In the genomic region with DNA sequence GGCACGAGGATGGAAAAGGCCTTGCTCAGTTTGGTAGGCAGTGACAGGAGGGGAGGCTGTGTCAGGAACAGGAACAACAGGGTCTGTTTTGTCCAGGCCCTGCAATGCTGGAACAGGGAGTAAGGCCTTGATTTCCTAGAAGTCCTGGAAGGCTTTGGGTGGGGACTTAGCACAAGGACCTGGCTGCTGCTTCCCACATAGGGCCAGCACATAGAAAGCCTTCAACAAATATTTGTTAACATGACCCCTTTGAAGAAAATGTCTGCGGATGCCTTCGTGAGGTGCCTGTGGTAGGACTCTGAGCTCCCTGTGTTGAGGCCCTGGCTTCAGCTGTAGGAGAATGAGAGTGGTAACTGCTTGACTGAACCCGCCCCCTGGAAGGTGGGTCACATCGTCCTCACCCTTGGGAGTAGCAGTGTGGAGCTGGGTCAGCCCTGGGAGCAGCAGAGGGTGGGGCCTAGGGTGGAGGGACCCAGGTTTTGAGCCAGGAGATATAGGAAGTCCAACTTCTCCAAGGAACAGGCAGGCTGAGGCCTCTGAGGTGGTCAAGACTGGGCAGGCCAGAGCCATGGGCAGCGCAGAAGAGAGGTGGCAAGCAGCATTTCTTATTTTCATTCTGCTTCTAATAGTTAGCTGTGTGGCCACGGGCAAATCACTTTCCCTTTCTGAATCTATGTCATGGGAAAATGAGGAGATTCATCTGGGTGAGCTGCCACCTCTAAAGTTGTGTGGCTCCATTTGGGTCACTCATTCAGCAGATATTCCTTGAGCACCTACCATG, we compare ENCODE assay signal across 17 cellular contexts. TPM values are rescaled to one million over a fixed set of nuclear protein-coding genes. Genes with fewer than 3 reads are reported as not detected.
DNase-seq lines count a peak whose midpoint lies in the region; ATAC-seq, FAIRE-seq and TF ChIP-seq lines count a peak whose summit lies in the region.
"Had no signal": no experiment of that assay in that cellular context is flagged by ENCODE, and none has a peak within 500 bp of the region (broad histone marks: within the 10 kb centered on the region; RNA-seq: fewer than 3 reads in every experiment).

No MANE protein-coding gene starts in this region.

- no peak overlapping the region for H3K9ac ChIP-seq in H1 (replicated peaks in 1 of 4; ENCODE audit: extremely low read depth in 1 of 4, low read depth in 3 of 4, low read length in 3 of 4)

- H2BK5ac ChIP-seq in H1 (ENCODE audit: low read depth, low read length): no peak overlapping the region

- peak overlapping the region; percentile 35; the same call in 1 of the 2 replicates for H2AFZ ChIP-seq in H1 (ENCODE audit: low read length)
- H2AFZ ChIP-seq: PC-9 had no signal

- H3K4me2 ChIP-seq in H1 (ENCODE audit: insufficient read depth in 1 of 2, low read depth in 2 of 2, low read length in 2 of 2): no peak overlapping the region; a peak in 1 of 4 replicates

- H4K91ac ChIP-seq in H1 (replicated peaks; ENCODE audit: insufficient read length, low read length): no peak overlapping the region

- TF ChIP-seq POLR2A in H1 (IDR thresholded peaks at IDR 0.05; ENCODE audit: control extremely low read depth in 1 of 2, low read depth in 2 of 2, low read length in 2 of 2) (no peak), thyroid gland (IDR thresholded peaks at IDR 0.05) (no peak)

- TF ChIP-seq RAD21 in H1 (IDR thresholded peaks at IDR 0.05 in 1 of 2, conservative IDR thresholded peaks at IDR 0.05 in 1 of 2; ENCODE audit: low read depth in 2 of 2, low read length in 2 of 2): no peak

- H2AK5ac ChIP-seq in H1 (ENCODE audit: low read depth, low read length): no peak overlapping the region

- H3K23ac ChIP-seq in H1 (ENCODE audit: insufficient read length): no peak overlapping the region

- H3K36me3 ChIP-seq in H1 (ENCODE audit: control insufficient read depth in 2 of 4, insufficient read depth in 4 of 4, low read length in 3 of 4) (no peaks in the 10 kb centered on the region), mucosa of descending colon (ENCODE audit: low read depth) (no peaks in the 10 kb centered on the region), thyroid gland (no peaks in the 10 kb centered on the region)
- H3K36me3 ChIP-seq: HAP-1 had no signal

- no peaks in the 10 kb centered on the region for H3K79me1 ChIP-seq in H1 (ENCODE audit: low read depth, low read length)

- no peak overlapping the region for H2BK120ac ChIP-seq in H1 (replicated peaks; ENCODE audit: low read depth, low read length)

- no peaks in the 10 kb centered on the region for H3K9me3 ChIP-seq in H1 (ENCODE audit: insufficient read depth in 2 of 2, low read depth in 1 of 2, low read length in 1 of 2)
- H3K9me3 ChIP-seq in mucosa of descending colon: no peaks in the 10 kb centered on the region
- H3K9me3 ChIP-seq in thyroid gland: no peaks in the 10 kb centered on the region
- H3K9me3 ChIP-seq: HAP-1 had no signal

- WGBS in H1 (ENCODE audit: extremely low coverage in 1 of 2, insufficient coverage in 1 of 2, insufficient read length in 1 of 2, insufficient replicate concordance in 2 of 2, low coverage in 1 of 2, low lambda C conversion rate in 2 of 2, missing lambda C conversion rate in 1 of 2), 2 experiments: 82% methylated on average over 7 of the region's 7 CpGs; no CpG with 5 or more reads in 1 of the 2 experiments
- 89 to 93% methylated on average over 6 to 7 of the region's 7 CpGs for WGBS in thyroid gland, 2 donors

- intact Hi-C loops in mucosa of descending colon (cut with DNase I, micrococcal nuclease) (no loop called here), thyroid gland (cut with DNase I) (no loop called here)

- H3K27ac ChIP-seq in H1 (ENCODE audit: low read depth, low read length) (no peak overlapping the region), thyroid gland (peak overlapping the region; percentile 49 to 70 (median 66))
- H3K27ac ChIP-seq: PC-9 had no signal

- H4K20me1 ChIP-seq in H1 (replicated peaks in 1 of 2; ENCODE audit: control insufficient read depth in 1 of 2, insufficient read depth in 2 of 2, low read length in 2 of 2): no peaks in the 10 kb centered on the region

- ATAC-seq in mucosa of descending colon (peak; percentile 23), HG02678 (IDR thresholded peaks at IDR 0.05; ENCODE audit: unreplicated experiment) (no peak), HG02588 (IDR thresholded peaks at IDR 0.05; ENCODE audit: unreplicated experiment) (no peak)

- no peak overlapping the region for H3K14ac ChIP-seq in H1 (ENCODE audit: insufficient read length)

- no peak overlapping the region for H2BK20ac ChIP-seq in H1 (ENCODE audit: low read length)

- no peak overlapping the region for H2BK15ac ChIP-seq in H1 (ENCODE audit: low read length)

- DNase-seq in HTR-8/SVneo (ENCODE audit: insufficient read length, low spot score) (no peak), H1 (ENCODE audit: low read depth in 1 of 2, low spot score in 2 of 2) (no peak), mucosa of descending colon (peak in 2 of 3 donors; percentile 5 to 27), thyroid gland (peak; percentile 5 to 10), NCI-H2196 (lab: John Stamatoyannopoulos, UW; ENCODE audit: unreplicated experiment) (no peak)
- no peak for DNase-seq in activated naive CD4-positive, alpha-beta T cell (lab: John Stamatoyannopoulos, UW)
- DNase-seq: activated CD4-positive, alpha-beta T cell treated with anti-CD3 and anti-CD28 coated beads, Interleukin-2, amount 50 U/mL, for 1 hour; activated T-cell treated with anti-CD3 and anti-CD28 coated beads for 4 hours; DMS153; effector memory CD4-positive, alpha-beta T cell; NCI-H2081; NCI-H526 treated with DMSO at 0.1 percent for 48 hours; stimulated activated CD4-positive, alpha-beta T cell treated with anti-CD3 and anti-CD28 coated beads, Interleukin-4, amount 100 ng/mL, for 1 hour had no signal

- no peaks in the 10 kb centered on the region for H3K23me2 ChIP-seq in H1 (ENCODE audit: low read depth, low read length)

- POLR2A ChIA-PET in H1 (lab: Charles Lee; ENCODE audit: partially characterized antibody): interaction anchor here (0.6 to 3.0 kb wide), 5 partner anchors 16 to 1005 kb away, joined by 3 to 11 read pairs (median 4); no protein-coding TSS in a partner anchor

- H3K18ac ChIP-seq in H1 (ENCODE audit: extremely low read depth, low read length): no peak overlapping the region; the same call in 1 of the 2 replicates

- no peak for TF ChIP-seq CTCF in H1 (IDR thresholded peaks at IDR 0.05; ENCODE audit: control extremely low read depth in 1 of 3, insufficient read depth in 1 of 3, low read depth in 1 of 3, low read length in 3 of 3)
- TF ChIP-seq CTCF in mucosa of descending colon (IDR thresholded peaks at IDR 0.05): no peak
- no peak for TF ChIP-seq CTCF in thyroid gland (IDR thresholded peaks at IDR 0.05)

- H3K4me3 ChIP-seq in H1 (ENCODE audit: extremely low read depth in 1 of 4, insufficient read depth in 2 of 4, low read depth in 3 of 4, low read length in 4 of 4) (no peak overlapping the region), mucosa of descending colon (no peak overlapping the region), thyroid gland (replicated peaks in 1 of 3) (no peak overlapping the region)
- H3K4me3 ChIP-seq: HAP-1, PC-9 had no signal

- no peak for TF ChIP-seq EP300 in H1 (IDR thresholded peaks at IDR 0.05; ENCODE audit: borderline replicate concordance in 1 of 2, low read depth in 2 of 2, low read length in 2 of 2)

- peak; percentile 46 for FAIRE-seq in HTR-8/SVneo (lab: Jason Lieb, UNC)
- no peak for FAIRE-seq in H1 (lab: Jason Lieb, UNC)

- H3K4ac ChIP-seq in H1 (replicated peaks; ENCODE audit: insufficient read length, low read depth, low read length): peak overlapping the region; percentile 44

- H3K79me2 ChIP-seq in H1 (ENCODE audit: control insufficient read depth in 1 of 2, insufficient read depth in 2 of 2, low read length in 2 of 2): no peaks in the 10 kb centered on the region

- peak overlapping the region; percentile 8; the same call in 1 of the 2 replicates for H4K8ac ChIP-seq in H1 (ENCODE audit: extremely low read depth, insufficient read depth, low read length)

- H2BK12ac ChIP-seq in H1 (ENCODE audit: low read depth, low read length): peak overlapping the region; percentile 77; the same call in 1 of the 2 replicates

- H3K27me3 ChIP-seq in H1 (replicated peaks in 1 of 4; ENCODE audit: control insufficient read depth in 3 of 4, extremely low read depth in 1 of 4, insufficient read depth in 3 of 4, low read length in 3 of 4) (no peaks in the 10 kb centered on the region), thyroid gland (no peaks in the 10 kb centered on the region)

- peaks cover 0 to 9% (median 4%) of the 10 kb centered on the region in 4 experiments; a peak in 5 of 7 replicates for H3K4me1 ChIP-seq in H1 (replicated peaks in 1 of 4; ENCODE audit: control insufficient read depth in 3 of 4, insufficient read depth in 4 of 4, low read length in 3 of 4)
- no peaks in the 10 kb centered on the region for H3K4me1 ChIP-seq in mucosa of descending colon (ENCODE audit: low read depth)
- H3K4me1 ChIP-seq in thyroid gland: peaks cover 6 to 20% of the 10 kb centered on the region in 2 donors

- CTCF ChIA-PET in H1 (lab: Charles Lee; ENCODE audit: partially characterized antibody): interaction anchor here (0.6 to 3.0 kb wide), 6 partner anchors 12 to 1478 kb away, joined by 3 to 22 read pairs (median 4); no protein-coding TSS in a partner anchor

- no peak overlapping the region for H3K56ac ChIP-seq in H1 (replicated peaks; ENCODE audit: insufficient read length, low read depth, low read length)

- no peak overlapping the region for H4K5ac ChIP-seq in H1 (ENCODE audit: insufficient read length, low read depth, low read length)

TF ChIP-seq in H1, 55 proteins besides CTCF, POLR2A, EP300 and RAD21 (continues in another document):
- TF ChIP-seq GTF2F1 (IDR thresholded peaks at IDR 0.05; ENCODE audit: borderline replicate concordance, low read depth, low read length) (no peak), CEBPB (IDR thresholded peaks at IDR 0.05; ENCODE audit: low read depth, low read length) (no peak), NRF1 (IDR thresholded peaks at IDR 0.05; ENCODE audit: low read depth, low read length) (no peak), TEAD4 (IDR thresholded peaks at IDR 0.05; ENCODE audit: low read depth, low read length) (no peak), EGR1 (IDR thresholded peaks at IDR 0.05; ENCODE audit: borderline replicate concordance, low read depth, low read length) (no peak), POLR2AphosphoS5 (IDR thresholded peaks at IDR 0.05; ENCODE audit: low read depth, low read length) (no peak), BRCA1 (IDR thresholded peaks at IDR 0.05; ENCODE audit: low read depth, low read length) (no peak)

RNA-seq across cellular contexts. Expression of a gene that starts 50.0 kb away (rescaled TPM):
- 1.8 and 2.6 TPM in 2 replicates for total RNA-seq in H1 (2021; fragmentation: NEBNext Ultra II Directional; extraction: Animal tissue kit (Norgen Biotek cat#: 25700))
- polyA plus RNA-seq in H1 (2011; rRNA removed): 3.2 and 4.5 TPM in 2 replicates
- polyA plus RNA-seq in H1 (2011; cell fraction: cytosol; rRNA removed): 5.0 TPM
- polyA plus RNA-seq in H1 (2011; cell fraction: nucleus; rRNA removed): 3.8 TPM
- 1.9 to 2.5 TPM (median 2.0 TPM) in 4 replicates for polyA plus RNA-seq in H1 (2012, experiment 1 of 2)
- polyA plus RNA-seq in H1 (2012, experiment 2 of 2): 2.7 TPM
- 4.3 TPM for polyA plus RNA-seq in H1 (2013, experiment 1 of 2)
- 4.0 TPM for polyA plus RNA-seq in H1 (2013, experiment 2 of 2)
- polyA minus RNA-seq in H1 (2011; rRNA and poly(A)+ RNA removed): 1.6 and 2.0 TPM in 2 replicates
- not detected for polyA minus RNA-seq in H1 (2011; cell fraction: cytosol; rRNA and poly(A)+ RNA removed)
- polyA minus RNA-seq in H1 (2011; cell fraction: nucleus; rRNA and poly(A)+ RNA removed): 4.3 TPM
- total RNA-seq in mucosa of descending colon (1 to 10 TPM; 3.7 to 6.2 (median 4.4) TPM), thyroid gland (1 to 10 TPM; 3.0 to 4.5 (median 3.8) TPM)

Comparison
In these comparisons a context has a peak if more than half of its experiments do, and no peak if none do; other contexts are left out.
1. DNase-seq: peak in mucosa of descending colon (2 of 3) and thyroid gland (2 of 2); none in HTR-8/SVneo (single experiment), H1 (0 of 2), activated naive CD4-positive, alpha-beta T cell (0 of 4) and NCI-H2196 (single experiment).